In the genomic region with DNA sequence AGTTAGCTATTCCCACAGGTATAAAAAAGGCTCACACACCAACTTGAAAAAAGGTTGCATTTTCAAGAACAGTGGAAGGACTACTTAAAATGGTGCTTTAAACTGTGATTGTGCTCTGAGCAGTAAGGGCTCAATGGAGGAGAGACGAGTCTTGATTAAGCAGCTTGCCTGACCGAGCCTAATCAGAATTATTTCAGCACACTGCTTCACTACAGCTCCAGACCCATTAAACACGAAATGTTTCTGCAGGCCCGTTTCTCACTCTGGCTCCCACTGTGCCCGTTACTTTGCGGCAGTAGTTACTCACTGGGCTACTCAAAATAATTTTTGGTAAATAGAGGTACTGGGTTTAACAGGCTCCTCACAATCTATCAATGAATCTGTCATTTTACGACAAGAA, we compare ENCODE assay signal across 11 cellular contexts.
"Had no signal": no experiment of that assay in that cellular context is flagged by ENCODE, and none has a peak within 500 bp of the region (broad histone marks: within the 10 kb centered on the region; RNA-seq: fewer than 3 reads in every experiment).

No MANE protein-coding gene starts in this region.

- H3K9me3 Mint-ChIP-seq: IgD-negative memory B cell had no signal

- H3K4me3 Mint-ChIP-seq: IgD-negative memory B cell had no signal

- H3K4me3 ChIP-seq: K562 had no signal

- H3K9me3 ChIP-seq: SK-N-SH had no signal

- DNase-seq: NCI-H1092, NCI-H1417 treated with DMSO at 0.1 percent for 48 hours, NCI-H1694 treated with DMSO at 0.1 percent for 48 hours, NCI-H446 treated with DMSO at 0.1 percent for 48 hours, PC-3, SHP77, SK-N-SH, SW 1271 had no signal

- H3K4me2 ChIP-seq: SK-N-SH had no signal

- H3K9ac ChIP-seq: SK-N-SH had no signal

- H3K27ac ChIP-seq: RWPE1 had no signal

- H3K27me3 Mint-ChIP-seq: IgD-negative memory B cell had no signal

- H3K27ac Mint-ChIP-seq: IgD-negative memory B cell had no signal

- H3K36me3 Mint-ChIP-seq: IgD-negative memory B cell had no signal
